Comparison of ENCODE assay signal across 23 cellular contexts in genomic region chr21:36713746-36714145, GRCh38. TPM values are rescaled to one million over a fixed set of nuclear protein-coding genes. Genes with fewer than 3 reads are reported as not detected.
"Had no signal": no experiment of that assay in that cellular context is flagged by ENCODE, and none has a peak within 500 bp of the region (broad histone marks: within the 10 kb centered on the region; RNA-seq: fewer than 3 reads in every experiment).

No MANE protein-coding gene starts in this region.

- H3K27ac Mint-ChIP-seq: activated CD8-positive, alpha-beta T cell treated with anti-CD3 and anti-CD28 coated beads for 36 hours; activated naive CD4-positive, alpha-beta T cell treated with anti-CD3 and anti-CD28 coated beads, Interleukin-2, amount 50 U/mL, for 24 hours; activated T-cell treated with anti-CD3 and anti-CD28 coated beads, Interleukin-2, amount 50 U/mL, for 72 hours; IgD-negative memory B cell had no signal

- H2AFZ ChIP-seq: PC-9 had no signal

- H3K4me3 ChIP-seq: ascending aorta, body of pancreas, PC-9, SK-N-MC had no signal

- H3K36me3 ChIP-seq: ascending aorta had no signal

- H3K4me1 Mint-ChIP-seq: central memory CD8-positive, alpha-beta T cell had no signal

- DNase-seq: activated CD4-positive, alpha-beta T cell treated with anti-CD3 and anti-CD28 coated beads for 4 hours; activated CD8-positive, alpha-beta memory T cell treated with anti-CD3 and anti-CD28 coated beads, Interleukin-2, amount 50 U/mL, for 4 hours; activated CD8-positive, alpha-beta T cell treated with anti-CD3 and anti-CD28 coated beads for 36 hours; activated T-cell treated with anti-CD3 and anti-CD28 coated beads, Interleukin-2, amount 50 U/mL, for 72 hours; amniotic stem cell; body of pancreas; KG1; MM.1S; NCI-H1105; NCI-H1436; NCI-H187; NCI-H2081; NCI-H510A treated with DMSO at 0.1 percent for 48 hours; NCI-H69; PC-9; T-helper 1 cell had no signal

- H3K27ac ChIP-seq: ascending aorta, body of pancreas, PC-9, SK-N-MC had no signal

- H3K9me3 ChIP-seq: ascending aorta, body of pancreas had no signal

- H3K4me2 ChIP-seq: PC-9 had no signal

- H3K36me3 Mint-ChIP-seq: activated naive CD4-positive, alpha-beta T cell treated with anti-CD3 and anti-CD28 coated beads, Interleukin-2, amount 50 U/mL, for 24 hours; IgD-negative memory B cell had no signal

- H3K4me3 Mint-ChIP-seq: activated CD8-positive, alpha-beta T cell treated with anti-CD3 and anti-CD28 coated beads for 36 hours; activated naive CD4-positive, alpha-beta T cell treated with anti-CD3 and anti-CD28 coated beads, Interleukin-2, amount 50 U/mL, for 24 hours; activated T-cell treated with anti-CD3 and anti-CD28 coated beads, Interleukin-2, amount 50 U/mL, for 72 hours; central memory CD8-positive, alpha-beta T cell; IgD-negative memory B cell had no signal

- H3K9me3 Mint-ChIP-seq: activated CD8-positive, alpha-beta T cell treated with anti-CD3 and anti-CD28 coated beads for 36 hours; activated naive CD4-positive, alpha-beta T cell treated with anti-CD3 and anti-CD28 coated beads, Interleukin-2, amount 50 U/mL, for 24 hours; activated T-cell treated with anti-CD3 and anti-CD28 coated beads, Interleukin-2, amount 50 U/mL, for 72 hours; central memory CD8-positive, alpha-beta T cell; IgD-negative memory B cell had no signal

RNA-seq across cellular contexts. Expression of gene SIM2, which starts 14.8 kb away (rescaled TPM):
- total RNA-seq: activated CD8-positive, alpha-beta T cell treated with anti-CD3 and anti-CD28 coated beads for 36 hours; ascending aorta; Right ventricle myocardium inferior; T-helper 2 cell treated with Interferon-gamma antibody and Interleukin-4, amounts not matched to agents 100 ng/mL and 5 ng/mL, for 36 hours had no signal
